In genomic region chr22:38582923-38583322, GRCh38 we compare ENCODE assay signal across 1 cellular context. TPM values are rescaled to one million over a fixed set of nuclear protein-coding genes. Genes with fewer than 3 reads are reported as not detected.
"Had no signal": no experiment of that assay in that cellular context is flagged by ENCODE, and none has a peak within 500 bp of the region (broad histone marks: within the 10 kb centered on the region; RNA-seq: fewer than 3 reads in every experiment).

No MANE protein-coding gene starts in this region.

RNA-seq across cellular contexts. Expression of gene DMC1, which starts 12.9 kb away (rescaled TPM):
- total RNA-seq: HT-29 had no signal
